Comparison of ENCODE assay signal across 8 cellular contexts in the genomic region with DNA sequence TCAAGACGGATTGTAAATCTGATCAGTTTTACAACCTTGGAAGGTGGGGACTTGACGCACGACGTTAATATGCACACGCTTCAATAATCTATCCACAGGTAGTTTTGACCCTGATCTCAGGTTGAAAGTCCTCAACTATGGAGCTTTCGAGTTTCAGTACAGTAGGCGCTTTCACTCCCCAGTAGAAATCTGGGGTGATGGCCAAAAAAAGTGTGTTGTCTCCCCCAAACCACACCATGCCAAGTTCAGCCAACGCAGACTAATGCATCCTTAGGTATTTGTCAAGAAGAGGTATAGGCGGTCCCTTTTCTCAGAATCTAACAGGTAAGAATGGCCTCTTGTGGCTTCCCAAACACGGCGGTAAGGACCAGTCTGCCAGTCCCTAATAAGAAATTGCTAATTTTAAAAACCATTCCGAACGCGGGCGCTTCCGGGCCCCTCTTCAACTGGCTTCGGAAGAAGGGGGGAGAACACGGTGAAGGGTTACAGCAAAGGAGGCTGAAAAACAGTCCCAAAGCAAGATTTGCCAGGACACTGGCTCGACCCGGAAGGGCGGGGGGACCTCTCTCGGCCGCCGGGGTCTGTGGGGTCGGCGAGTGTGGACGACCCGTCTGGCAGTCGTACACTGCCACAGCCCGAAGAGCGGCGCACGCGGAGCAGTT. TPM values are rescaled to one million over a fixed set of nuclear protein-coding genes. Genes with fewer than 3 reads are reported as not detected.
DNase-seq lines count a peak whose midpoint lies in the region; ATAC-seq and TF ChIP-seq lines count a peak whose summit lies in the region.

No MANE protein-coding gene starts in this region.

- peak overlapping the region; percentile 49 to 85 for H3K9ac ChIP-seq in liver (ENCODE audit: low read depth in 1 of 2, low read length in 2 of 2)

- DNase-seq in cardiac septum (ENCODE audit: low spot score) (peak; percentile 75), Right ventricle myocardium superior (no peak), LHCN-M2 (ENCODE audit: low read depth) (peak; percentile 4), tibial nerve (ENCODE audit: low spot score in 2 of 2) (no peak), HK-2 (ENCODE audit: unreplicated experiment) (no peak), GOT3 (lab: John Stamatoyannopoulos, UW) (no peak)

- peak overlapping the region; percentile 91 to 98 (median 93) for H3K4me3 Mint-ChIP-seq in brain

- H3K36me3 ChIP-seq in liver (ENCODE audit: control insufficient read depth in 4 of 4, insufficient read depth in 3 of 4, low read depth in 1 of 4, low read length in 3 of 4) (no peaks in the 10 kb centered on the region), tibial nerve (peaks cover 0 to 5% (median 0%) of the 10 kb centered on the region in 3 donors)

- H3K9me3 ChIP-seq in liver (ENCODE audit: control insufficient read depth in 4 of 4, low read length in 3 of 4) (no peaks in the 10 kb centered on the region), tibial nerve (no peaks in the 10 kb centered on the region)

- WGBS in liver = 2% methylated on average over 34 of the region's 34 CpGs
- WGBS in tibial nerve, 2 donors = 6 to 11% methylated on average over 22 to 23 of the region's 34 CpGs

- H3K4me3 ChIP-seq in liver (ENCODE audit: low read depth in 1 of 3, low read length in 3 of 3) = peak overlapping the region; percentile 85 to 96 (median 89)
- peak overlapping the region; percentile 82 to 99 (median 94) for H3K4me3 ChIP-seq in tibial nerve

- peaks cover 0 to 8% (median 4%) of the 10 kb centered on the region in 5 experiments for H3K9me3 Mint-ChIP-seq in brain

- H3K27me3 Mint-ChIP-seq in brain = peaks cover 20% of the 10 kb centered on the region

- no peak for TF ChIP-seq RAD21 in liver (IDR thresholded peaks at IDR 0.05)

- ATAC-seq in Right ventricle myocardium superior (ENCODE audit: poor library complexity) = no peak

- intact Hi-C loops in cardiac septum (cut with DNase I) = loop anchor here (2.0 to 5.0 kb wide), 4 partner anchors 63 to 508 kb away; a partner anchor contains a TSS
- intact Hi-C loops in Right ventricle myocardium superior (cut with DNase I) = no loop called here

- no peaks in the 10 kb centered on the region for H3K27me3 ChIP-seq in liver (ENCODE audit: control insufficient read depth in 4 of 4, insufficient read depth in 4 of 4, low read length in 3 of 4)
- H3K27me3 ChIP-seq in tibial nerve = no peaks in the 10 kb centered on the region

- H3K4me1 ChIP-seq in liver (ENCODE audit: control insufficient read depth in 4 of 4, insufficient read depth in 4 of 4, low read length in 3 of 4) (peaks cover 0 to 19% (median 12%) of the 10 kb centered on the region in 4 donors), tibial nerve (peaks cover 0 to 28% (median 22%) of the 10 kb centered on the region in 4 donors)

- H3K36me3 Mint-ChIP-seq in brain = peaks cover 49% of the 10 kb centered on the region

- TF ChIP-seq EP300 in tibial nerve (IDR thresholded peaks at IDR 0.05) = no peak

- H3K4me1 Mint-ChIP-seq in brain = peaks cover 65% of the 10 kb centered on the region

- H3K27ac Mint-ChIP-seq in brain = peak overlapping the region; percentile 80 to 98 (median 90)

- H3K27ac ChIP-seq in liver (ENCODE audit: low read depth in 1 of 2, low read length in 2 of 2) (peak overlapping the region; percentile 84 to 99), tibial nerve (peak overlapping the region; percentile 90 to 98 (median 94))

- no peak for TF ChIP-seq POLR2A in tibial nerve (IDR thresholded peaks at IDR 0.05)

- TF ChIP-seq CTCF in brain (conservative IDR thresholded peaks at IDR 0.05) = no peak
- TF ChIP-seq CTCF in liver (IDR thresholded peaks at IDR 0.05; ENCODE audit: low read depth, low read length, missing input control) = no peak
- TF ChIP-seq CTCF in tibial nerve (IDR thresholded peaks at IDR 0.05) = no peak

TF ChIP-seq in liver, 16 proteins besides CTCF, POLR2A, EP300 and RAD21:
- TF ChIP-seq EGR1 (IDR thresholded peaks at IDR 0.05; ENCODE audit: low read depth in 2 of 2) = no peak
- no peak for TF ChIP-seq YY1 (IDR thresholded peaks at IDR 0.05)
- TF ChIP-seq HNF4A (conservative IDR thresholded peaks at IDR 0.05) = peak; percentile 77 to 87
- TF ChIP-seq SP1 (IDR thresholded peaks at IDR 0.05) = peak; percentile 38
- no peak for TF ChIP-seq RXRA (IDR thresholded peaks at IDR 0.05)

RNA-seq across cellular contexts. Expression of a gene that starts 0.7 kb away (rescaled TPM):
- 48.4 TPM for total RNA-seq in cardiac septum
- 62.1 TPM for total RNA-seq in Right ventricle myocardium superior
- total RNA-seq in LHCN-M2 (2014; rRNA removed) = 19.7 and 26.8 TPM in 2 replicates
- polyA plus RNA-seq in LHCN-M2 (2012) = 11.9 TPM
- polyA plus RNA-seq in brain (ENCODE audit: insufficient read depth, low read depth, low replicate concordance) = 3.3 TPM
- 10 to 100 TPM; 12.3 to 18.3 TPM for total RNA-seq in liver
- polyA plus RNA-seq in liver = 10 to 100 TPM; 10.5 to 12.8 TPM
- 1 to 10 TPM; 5.2 to 8.7 (median 7.3) TPM for total RNA-seq in tibial nerve

RNA-seq across cellular contexts. Expression of a gene that starts 0.8 kb away (rescaled TPM):
- total RNA-seq in cardiac septum = 27.0 TPM
- total RNA-seq in Right ventricle myocardium superior = 21.4 TPM
- total RNA-seq in LHCN-M2 (2014; rRNA removed) = 19.2 and 20.0 TPM in 2 replicates
- polyA plus RNA-seq in LHCN-M2 (2012) = 11.8 TPM
- 15.8 TPM for polyA plus RNA-seq in brain (ENCODE audit: insufficient read depth, low read depth, low replicate concordance)
- total RNA-seq in liver = 10 to 100 TPM; 10.0 to 12.6 TPM
- polyA plus RNA-seq in liver = 10 to 100 TPM in 1 of 2 donors, 1 to 10 TPM in 1; 4.9 to 23.1 TPM
- 10 to 100 TPM; 13.8 to 25.3 (median 23.0) TPM for total RNA-seq in tibial nerve

Comparison
In these comparisons a context has a peak if more than half of its experiments do, and no peak if none do; other contexts are left out.
1. DNase-seq: peak in cardiac septum (single experiment) and LHCN-M2 (single experiment); none in Right ventricle myocardium superior (single experiment), tibial nerve (0 of 2), HK-2 (single experiment) and GOT3 (single experiment).